ENCODE assay signal across 18 cellular contexts in genomic region chr1:4214826-4215225, GRCh38.
DNase-seq lines count a peak whose midpoint lies in the region; TF ChIP-seq lines count a peak whose summit lies in the region.
"Had no signal": no experiment of that assay in that cellular context is flagged by ENCODE, and none has a peak within 500 bp of the region (broad histone marks: within the 10 kb centered on the region; RNA-seq: fewer than 3 reads in every experiment).

No MANE protein-coding gene starts in this region.

- DNase-seq in HEK293T (ENCODE audit: extremely low spot score) (peak; percentile 1), RPMI8226 (peak; percentile 33), mesenteric fat pad (ENCODE audit: low spot score) (peak; percentile 30), sigmoid colon (no peak), H4 (ENCODE audit: low spot score) (no peak)
- DNase-seq in stimulated activated CD4-positive, alpha-beta T cell treated with anti-CD3 and anti-CD28 coated beads, Interleukin-2, amount 100 ng/mL, for 48 hours: no peak
- DNase-seq: Caco-2; CD4-positive, CD25-positive, alpha-beta regulatory T cell; CD8-positive, alpha-beta T cell; DMS79; EL; GDM1; GM23248; H9; HFFc6 had no signal

- TF ChIP-seq POLR2A in sigmoid colon (IDR thresholded peaks at IDR 0.05): no peak

- CTCF ChIA-PET in HEK293T (lab: Yijun Ruan, JAX): no interaction called here

- POLR2A ChIA-PET in HEK293T (lab: Yijun Ruan, JAX): no interaction called here

- no peak for TF ChIP-seq CTCF in sigmoid colon (IDR thresholded peaks at IDR 0.05)

- intact Hi-C loops in sigmoid colon (cut with DNase I): no loop called here

- H3K36me3 ChIP-seq in sigmoid colon: no peaks in the 10 kb centered on the region
- H3K36me3 ChIP-seq: BLaER1 had no signal

- no peak for TF ChIP-seq EP300 in sigmoid colon (IDR thresholded peaks at IDR 0.05)

- no peak overlapping the region for H3K27ac ChIP-seq in sigmoid colon
- H3K27ac ChIP-seq: BLaER1, C4-2B, GM23248 had no signal

- H3K4me3 ChIP-seq in sigmoid colon: no peak overlapping the region
- H3K4me3 ChIP-seq: BLaER1, GM12878, GM23248 had no signal

- no peaks in the 10 kb centered on the region for H3K9me3 ChIP-seq in sigmoid colon
- H3K9me3 ChIP-seq: Caco-2 had no signal

- peaks cover 0 to 10% (median 0%) of the 10 kb centered on the region in 3 donors for H3K27me3 ChIP-seq in sigmoid colon
- H3K27me3 ChIP-seq: BLaER1 had no signal

- 87 to 92% methylated on average over 12 of the region's 12 CpGs for WGBS in sigmoid colon, 2 donors

- H3K4me1 ChIP-seq in sigmoid colon: no peaks in the 10 kb centered on the region
- H3K4me1 ChIP-seq: Caco-2 had no signal

TF ChIP-seq in HEK293T, 16 proteins besides CTCF, POLR2A, EP300 and RAD21:
- TF ChIP-seq SUZ12 (IDR thresholded peaks at IDR 0.05) (no peak), HDGF (IDR thresholded peaks at IDR 0.05; ENCODE audit: borderline replicate concordance) (no peak), FOXA1 (IDR thresholded peaks at IDR 0.05) (no peak), FOXM1 (IDR thresholded peaks at IDR 0.05; ENCODE audit: borderline replicate concordance) (no peak), LEF1 (IDR thresholded peaks at IDR 0.05; ENCODE audit: borderline replicate concordance) (no peak), L3MBTL2 (conservative IDR thresholded peaks at IDR 0.05) (no peak), SP1 (IDR thresholded peaks at IDR 0.05) (no peak), PKNOX1 (IDR thresholded peaks at IDR 0.05) (no peak), NFRKB (IDR thresholded peaks at IDR 0.05) (no peak), TARDBP (IDR thresholded peaks at IDR 0.05) (no peak)

Comparison
In these comparisons a context has a peak if more than half of its experiments do, and no peak if none do; other contexts are left out.
1. DNase-seq: peak in HEK293T (single experiment), RPMI8226 (single experiment) and mesenteric fat pad (single experiment); none in stimulated activated CD4-positive, alpha-beta T cell treated with anti-CD3 and anti-CD28 coated beads, Interleukin-2, amount 100 ng/mL, for 48 hours (0 of 2), sigmoid colon (single experiment) and H4 (single experiment).